ENCODE assay signal across 24 cellular contexts in genomic region chr2:126643431-126643830, GRCh38. TPM values are rescaled to one million over a fixed set of nuclear protein-coding genes. Genes with fewer than 3 reads are reported as not detected.
DNase-seq lines count a peak whose midpoint lies in the region; ATAC-seq and TF ChIP-seq lines count a peak whose summit lies in the region.
"Had no signal": no experiment of that assay in that cellular context is flagged by ENCODE, and none has a peak within 500 bp of the region (broad histone marks: within the 10 kb centered on the region; RNA-seq: fewer than 3 reads in every experiment).

No MANE protein-coding gene starts in this region.

- no peaks in the 10 kb centered on the region; the same call in 1 of the 3 replicates for H3K9me3 Mint-ChIP-seq in GM23338
- no peaks in the 10 kb centered on the region for H3K9me3 Mint-ChIP-seq in endodermal cell
- no peaks in the 10 kb centered on the region for H3K9me3 Mint-ChIP-seq in osteocyte (ENCODE audit: unreplicated experiment)
- H3K9me3 Mint-ChIP-seq: activated naive CD4-positive, alpha-beta T cell treated with anti-CD3 and anti-CD28 coated beads, Interleukin-2, amount 50 U/mL, for 24 hours; nephron progenitor cell; stimulated activated naive CD8-positive, alpha-beta T cell treated with anti-CD3 and anti-CD28 coated beads, Interleukin-15, Interleukin-2, amounts not matched to agents 100 ng/mL and 50 ng/mL, for 24 hours had no signal

- peaks cover 2% of the 10 kb centered on the region for H3K27me3 Mint-ChIP-seq in GM23338 (ENCODE audit: insufficient read depth, low read depth, poor library complexity)
- peaks cover 6% of the 10 kb centered on the region for H3K27me3 Mint-ChIP-seq in endodermal cell (ENCODE audit: insufficient read depth)
- H3K27me3 Mint-ChIP-seq in osteocyte (ENCODE audit: unreplicated experiment), result peaks cover 34% of the 10 kb centered on the region
- H3K27me3 Mint-ChIP-seq: activated CD4-positive, alpha-beta T cell treated with anti-CD3 and anti-CD28 coated beads, Interleukin-2, amount 10 ng/mL, durations not matched to agents 7 days and 5 days; activated naive CD4-positive, alpha-beta T cell treated with anti-CD3 and anti-CD28 coated beads, Interleukin-2, amount 50 U/mL, for 24 hours; stimulated activated naive CD8-positive, alpha-beta T cell treated with anti-CD3 and anti-CD28 coated beads, Interleukin-15, Interleukin-2, amounts not matched to agents 100 ng/mL and 50 ng/mL, for 24 hours had no signal

- H3K27ac ChIP-seq in GM23338 (ENCODE audit: low read depth), result no peak overlapping the region
- no peak overlapping the region for H3K27ac ChIP-seq in endodermal cell (ENCODE audit: low read depth, low read length)
- H3K27ac ChIP-seq: ascending aorta, heart left ventricle, left lung, RWPE1, WERI-Rb-1 had no signal

- H3K9ac ChIP-seq in endodermal cell (ENCODE audit: extremely low read depth, low read length, poor library complexity, severe bottlenecking), result no peak overlapping the region

- H2AFZ ChIP-seq in GM23338, result peak overlapping the region; percentile 63

- H3F3A ChIP-seq in GM23338 (replicated peaks; ENCODE audit: low read depth), result no peaks in the 10 kb centered on the region

- WGBS in endodermal cell (ENCODE audit: insufficient coverage in 1 of 2, insufficient read length in 1 of 2), 2 experiments, result 80 to 84% methylated on average over 1 to 6 of the region's 6 CpGs

- H3K4me2 ChIP-seq in GM23338, result no peak overlapping the region

- H3K27ac Mint-ChIP-seq in GM23338 (no peak overlapping the region), endodermal cell (no peak overlapping the region), osteocyte (ENCODE audit: unreplicated experiment) (no peak overlapping the region)
- H3K27ac Mint-ChIP-seq: activated CD4-positive, alpha-beta T cell treated with anti-CD3 and anti-CD28 coated beads, Interleukin-2, amount 10 ng/mL, durations not matched to agents 7 days and 5 days; activated naive CD4-positive, alpha-beta T cell treated with anti-CD3 and anti-CD28 coated beads, Interleukin-2, amount 50 U/mL, for 24 hours; stimulated activated naive CD8-positive, alpha-beta T cell treated with anti-CD3 and anti-CD28 coated beads, Interleukin-15, Interleukin-2, amounts not matched to agents 100 ng/mL and 50 ng/mL, for 24 hours had no signal

- H3K4me1 ChIP-seq in GM23338 (ENCODE audit: insufficient read depth) (peaks cover 6% of the 10 kb centered on the region; the same call in 1 of the 2 replicates), endodermal cell (ENCODE audit: control insufficient read depth, insufficient read depth, low read length) (peaks cover 3% of the 10 kb centered on the region)
- H3K4me1 ChIP-seq: ascending aorta, heart left ventricle had no signal

- H3K36me3 Mint-ChIP-seq in GM23338 (ENCODE audit: low read depth) (no peaks in the 10 kb centered on the region), endodermal cell (ENCODE audit: low read depth) (no peaks in the 10 kb centered on the region), osteocyte (ENCODE audit: unreplicated experiment) (no peaks in the 10 kb centered on the region)
- H3K36me3 Mint-ChIP-seq: activated naive CD4-positive, alpha-beta T cell treated with anti-CD3 and anti-CD28 coated beads, Interleukin-2, amount 50 U/mL, for 24 hours had no signal

- 0 out of 2 replicates have a peak, but pooled peaks cover 7% of the 10 kb centered on the region for H3K9me2 ChIP-seq in GM23338 (ENCODE audit: insufficient read depth)

- H3K4me3 ChIP-seq in GM23338 (no peak overlapping the region), endodermal cell (ENCODE audit: low read length) (no peak overlapping the region)
- H3K4me3 ChIP-seq: ascending aorta, heart left ventricle, left lung had no signal

- TF ChIP-seq CTCF in GM23338 (conservative IDR thresholded peaks at IDR 0.05; ENCODE audit: low read depth in 2 of 2) (peak; percentile 37 to 48), endodermal cell (conservative IDR thresholded peaks at IDR 0.05) (peak; percentile 61), osteocyte (IDR thresholded peaks at IDR 0.05) (peak; percentile 20)

- H3K79me2 ChIP-seq in GM23338 (replicated peaks; ENCODE audit: insufficient read depth), result no peaks in the 10 kb centered on the region

- H3K27me3 ChIP-seq in GM23338 (ENCODE audit: insufficient read depth), result no peaks in the 10 kb centered on the region
- no peaks in the 10 kb centered on the region for H3K27me3 ChIP-seq in endodermal cell (ENCODE audit: control insufficient read depth, insufficient read depth, low read length, poor library complexity, severe bottlenecking)
- H3K27me3 ChIP-seq: ascending aorta, heart left ventricle, left lung had no signal

- H4K20me1 ChIP-seq in GM23338 (replicated peaks; ENCODE audit: insufficient read depth), result no peaks in the 10 kb centered on the region

- ATAC-seq in GM23338 (peak; percentile 86), GM21723 (IDR thresholded peaks at IDR 0.05; ENCODE audit: unreplicated experiment) (no peak)
- ATAC-seq: left lung, sciatic nerve had no signal

- H3K4me3 Mint-ChIP-seq in GM23338 (no peak overlapping the region), endodermal cell (no peak overlapping the region), osteocyte (ENCODE audit: unreplicated experiment) (no peak overlapping the region)
- H3K4me3 Mint-ChIP-seq: activated CD4-positive, alpha-beta T cell treated with anti-CD3 and anti-CD28 coated beads, Interleukin-2, amount 10 ng/mL, durations not matched to agents 7 days and 5 days; activated naive CD4-positive, alpha-beta T cell treated with anti-CD3 and anti-CD28 coated beads, Interleukin-2, amount 50 U/mL, for 24 hours; CD4-positive, CD25-positive, alpha-beta regulatory T cell; stimulated activated naive CD8-positive, alpha-beta T cell treated with anti-CD3 and anti-CD28 coated beads, Interleukin-15, Interleukin-2, amounts not matched to agents 100 ng/mL and 50 ng/mL, for 24 hours had no signal

- no peaks in the 10 kb centered on the region for H3K9me3 ChIP-seq in endodermal cell (ENCODE audit: control insufficient read depth, low read length)
- H3K9me3 ChIP-seq: ascending aorta, heart left ventricle, left lung had no signal

- H3K4me1 Mint-ChIP-seq in GM23338, result peaks cover 9% of the 10 kb centered on the region
- H3K4me1 Mint-ChIP-seq in endodermal cell, result peaks cover 17% of the 10 kb centered on the region
- H3K4me1 Mint-ChIP-seq in osteocyte (ENCODE audit: unreplicated experiment), result no peaks in the 10 kb centered on the region

- H3K36me3 ChIP-seq in GM23338 (ENCODE audit: insufficient read depth) (no peaks in the 10 kb centered on the region), endodermal cell (ENCODE audit: control insufficient read depth, insufficient read depth, low read length) (no peaks in the 10 kb centered on the region)
- H3K36me3 ChIP-seq: ascending aorta, heart left ventricle, left lung, WERI-Rb-1 had no signal

- DNase-seq in COR-L47 (lab: John Stamatoyannopoulos, UW), result peak; percentile 12
- peak; percentile 40 for DNase-seq in GM23338 (ENCODE audit: low spot score)
- DNase-seq in endodermal cell, result peak; percentile 71
- peak; percentile 62 for DNase-seq in osteocyte (ENCODE audit: extremely low spot score, unreplicated experiment)
- no peak for DNase-seq in HuH-7 (ENCODE audit: low spot score)
- no peak for DNase-seq in midbrain (lab: John Stamatoyannopoulos, UW)
- DNase-seq: activated CD4-positive, alpha-beta T cell treated with anti-CD3 and anti-CD28 coated beads, Interleukin-2, amount 10 ng/mL, durations not matched to agents 7 days and 5 days; CD4-positive, CD25-positive, alpha-beta regulatory T cell; central memory CD4-positive, alpha-beta T cell; GOT3; heart left ventricle; Kasumi-1; left lung; NCI-H187; NCI-H526; nephron progenitor cell; posterior cingulate gyrus; WERI-Rb-1 had no signal

TF ChIP-seq in GM23338, 12 proteins besides CTCF, POLR2A, EP300 and RAD21 (continues in another document):
- TF ChIP-seq EZH2phosphoT487 (IDR thresholded peaks at IDR 0.05; ENCODE audit: unreplicated experiment) (no peak), CREB1 (CRISPR knock-in tag; IDR thresholded peaks at IDR 0.05; ENCODE audit: low read depth) (no peak), JUNB (IDR thresholded peaks at IDR 0.05; ENCODE audit: unreplicated experiment) (no peak), EZH2 (IDR thresholded peaks at IDR 0.05; ENCODE audit: low read depth, unreplicated experiment) (no peak)
- TF ChIP-seq, protein P1, sequence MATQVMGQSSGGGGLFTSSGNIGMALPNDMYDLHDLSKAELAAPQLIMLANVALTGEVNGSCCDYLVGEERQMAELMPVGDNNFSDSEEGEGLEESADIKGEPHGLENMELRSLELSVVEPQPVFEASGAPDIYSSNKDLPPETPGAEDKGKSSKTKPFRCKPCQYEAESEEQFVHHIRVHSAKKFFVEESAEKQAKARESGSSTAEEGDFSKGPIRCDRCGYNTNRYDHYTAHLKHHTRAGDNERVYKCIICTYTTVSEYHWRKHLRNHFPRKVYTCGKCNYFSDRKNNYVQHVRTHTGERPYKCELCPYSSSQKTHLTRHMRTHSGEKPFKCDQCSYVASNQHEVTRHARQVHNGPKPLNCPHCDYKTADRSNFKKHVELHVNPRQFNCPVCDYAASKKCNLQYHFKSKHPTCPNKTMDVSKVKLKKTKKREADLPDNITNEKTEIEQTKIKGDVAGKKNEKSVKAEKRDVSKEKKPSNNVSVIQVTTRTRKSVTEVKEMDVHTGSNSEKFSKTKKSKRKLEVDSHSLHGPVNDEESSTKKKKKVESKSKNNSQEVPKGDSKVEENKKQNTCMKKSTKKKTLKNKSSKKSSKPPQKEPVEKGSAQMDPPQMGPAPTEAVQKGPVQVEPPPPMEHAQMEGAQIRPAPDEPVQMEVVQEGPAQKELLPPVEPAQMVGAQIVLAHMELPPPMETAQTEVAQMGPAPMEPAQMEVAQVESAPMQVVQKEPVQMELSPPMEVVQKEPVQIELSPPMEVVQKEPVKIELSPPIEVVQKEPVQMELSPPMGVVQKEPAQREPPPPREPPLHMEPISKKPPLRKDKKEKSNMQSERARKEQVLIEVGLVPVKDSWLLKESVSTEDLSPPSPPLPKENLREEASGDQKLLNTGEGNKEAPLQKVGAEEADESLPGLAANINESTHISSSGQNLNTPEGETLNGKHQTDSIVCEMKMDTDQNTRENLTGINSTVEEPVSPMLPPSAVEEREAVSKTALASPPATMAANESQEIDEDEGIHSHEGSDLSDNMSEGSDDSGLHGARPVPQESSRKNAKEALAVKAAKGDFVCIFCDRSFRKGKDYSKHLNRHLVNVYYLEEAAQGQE (IDR thresholded peaks at IDR 0.05; ENCODE audit: unreplicated experiment), result no peak

RNA-seq across cellular contexts. Expression of gene GYPC, which starts 12.5 kb away (rescaled TPM):
- 13.4 and 19.6 TPM in 2 replicates for total RNA-seq in GM23338 (2014; rRNA removed; shearing (Covaris generic))
- polyA plus RNA-seq in GM23338 (2016; fragmentation: Nextera tagmentation; extraction: Ambion mirVana), result 29.7 and 31.2 TPM in 2 replicates
- total RNA-seq in endodermal cell (10 to 100 TPM; 15.3 to 23.2 TPM), osteocyte (110 and 114 TPM in 2 replicates)
- 71.8 TPM for polyA plus RNA-seq in endodermal cell (2013, experiment 1 of 2)
- 75.2 TPM for polyA plus RNA-seq in endodermal cell (2013, experiment 2 of 2)

Comparison
In these comparisons a context has a peak if more than half of its experiments do, and no peak if none do; other contexts are left out.
1. DNase-seq: peak in COR-L47 (single experiment), GM23338 (single experiment), endodermal cell (single experiment) and osteocyte (single experiment); none in HuH-7 (single experiment) and midbrain (single experiment).
2. Peak in every context shown above with its lines, with median percentiles within 50 percentile points of each other: CTCF ChIP-seq.